11 cellular contexts compared by ENCODE assay signal in genomic region chr7:50962281-50962883, GRCh38.
DNase-seq lines count a peak whose midpoint lies in the region; ATAC-seq and TF ChIP-seq lines count a peak whose summit lies in the region.
"Had no signal": no experiment of that assay in that cellular context is flagged by ENCODE, and none has a peak within 500 bp of the region (broad histone marks: within the 10 kb centered on the region; RNA-seq: fewer than 3 reads in every experiment).

No MANE protein-coding gene starts in this region.

- H3K27me3 Mint-ChIP-seq in activated CD4-positive, alpha-beta T cell treated with anti-CD3 and anti-CD28 coated beads, Interleukin-2, amount 10 ng/mL, durations not matched to agents 7 days and 5 days = no peaks in the 10 kb centered on the region

- H3K36me3 Mint-ChIP-seq in activated CD4-positive, alpha-beta T cell treated with anti-CD3 and anti-CD28 coated beads, Interleukin-2, amount 10 ng/mL, durations not matched to agents 7 days and 5 days (ENCODE audit: low read depth) = no peaks in the 10 kb centered on the region

- POLR2A ChIA-PET in HCT116 (lab: Charles Lee) (no interaction called here), RWPE1 (lab: Yijun Ruan, JAX; ENCODE audit: low non-redundant PET) (no interaction called here)
- POLR2A ChIA-PET in activated CD4-positive, alpha-beta T cell treated with anti-CD3 and anti-CD28 coated beads, Interleukin-2, amount 10 ng/mL, durations not matched to agents 7 days and 5 days (lab: Charles Lee) = no interaction called here

- H3K4me3 ChIP-seq in HCT116 (replicated peaks in 1 of 2; ENCODE audit: low read depth in 1 of 2, low read length in 2 of 2) (peak overlapping the region; percentile 3 to 42; a peak in 2 of 4 replicates), trophoblast cell (ENCODE audit: low read depth, low read length) (no peak overlapping the region), aorta (ENCODE audit: low read length in 2 of 2) (no peak overlapping the region)

- H3K4me2 ChIP-seq in HCT116 (ENCODE audit: low read length) = peak overlapping the region; percentile 75
- no peak overlapping the region for H3K4me2 ChIP-seq in trophoblast cell (ENCODE audit: low read length)

- no peak overlapping the region for H2BK120ac ChIP-seq in trophoblast cell (ENCODE audit: insufficient read depth, low read length, poor library complexity)

- intact Hi-C loops in HCT116 (cut with micrococcal nuclease) (no loop called here), aorta (cut with DNase I) (no loop called here)

- no peaks in the 10 kb centered on the region for H4K20me1 ChIP-seq in HCT116 (ENCODE audit: insufficient read depth)

- no peak overlapping the region for H2AK5ac ChIP-seq in trophoblast cell (ENCODE audit: low read length)

- H2BK5ac ChIP-seq in trophoblast cell (ENCODE audit: low read depth, low read length, poor library complexity) = peak overlapping the region; percentile 15

- RAD21 ChIA-PET in HCT116 (lab: Charles Lee; ENCODE audit: low non-redundant PET in 1 of 2, low total read pairs in 2 of 2, uncharacterized antibody in 2 of 2, unreplicated experiment in 2 of 2) = no interaction called here

- TF ChIP-seq CTCF in HCT116 (IDR thresholded peaks at IDR 0.05 in 2 of 3, conservative IDR thresholded peaks at IDR 0.05 in 1 of 3; ENCODE audit: borderline replicate concordance in 1 of 3, insufficient read depth in 1 of 3, low read depth in 2 of 3, low read length in 2 of 3) (no peak), RWPE1 (conservative IDR thresholded peaks at IDR 0.05; ENCODE audit: low read depth) (no peak)

- H3K36me3 ChIP-seq in HCT116 (ENCODE audit: control insufficient read depth in 1 of 2, insufficient read depth in 2 of 2, low read length in 2 of 2) (no peaks in the 10 kb centered on the region), trophoblast cell (ENCODE audit: control insufficient read depth in 1 of 2, insufficient read depth in 2 of 2, low read length in 2 of 2) (no peaks in the 10 kb centered on the region), aorta (ENCODE audit: control insufficient read depth in 1 of 2, insufficient read depth in 2 of 2, low read length in 1 of 2) (no peaks in the 10 kb centered on the region)

- peaks cover 2% of the 10 kb centered on the region for H3K79me1 ChIP-seq in trophoblast cell (ENCODE audit: low read length)

- H3K27me3 ChIP-seq in HCT116 (ENCODE audit: insufficient read depth, low read length) = no peaks in the 10 kb centered on the region
- no peaks in the 10 kb centered on the region for H3K27me3 ChIP-seq in trophoblast cell (ENCODE audit: insufficient read depth, low read length)
- no peaks in the 10 kb centered on the region for H3K27me3 ChIP-seq in aorta (ENCODE audit: control insufficient read depth in 1 of 2, insufficient read depth in 2 of 2, low read length in 1 of 2)

- no TSS peak for BruUV-seq in HCT116 (replicated peaks; lab: Mats Ljungman, UMichigan)

- H3K9ac ChIP-seq in HCT116 (ENCODE audit: low read length) = no peak overlapping the region
- no peak overlapping the region for H3K9ac ChIP-seq in trophoblast cell (ENCODE audit: low read length)

- H3K4ac ChIP-seq in trophoblast cell (ENCODE audit: low read depth, low read length) = no peak overlapping the region

- H3K4me3 Mint-ChIP-seq in activated CD4-positive, alpha-beta T cell treated with anti-CD3 and anti-CD28 coated beads, Interleukin-2, amount 10 ng/mL, durations not matched to agents 7 days and 5 days = no peak overlapping the region
- H3K4me3 Mint-ChIP-seq: IgD-negative memory B cell had no signal

- H2AFZ ChIP-seq in HCT116 (ENCODE audit: low read depth, low read length, poor library complexity, severe bottlenecking) (peak overlapping the region; percentile 87), trophoblast cell (ENCODE audit: insufficient read depth, low read length, poor library complexity) (no peak overlapping the region)

- no peak overlapping the region for H2BK12ac ChIP-seq in trophoblast cell (ENCODE audit: low read length)

- H3K9me3 ChIP-seq in HCT116 (ENCODE audit: control insufficient read depth in 1 of 2, insufficient read depth in 1 of 2, low read depth in 1 of 2, low read length in 2 of 2) = no peaks in the 10 kb centered on the region
- peaks cover 1% of the 10 kb centered on the region for H3K9me3 ChIP-seq in trophoblast cell (ENCODE audit: insufficient read depth, low read depth, low read length)
- no peaks in the 10 kb centered on the region for H3K9me3 ChIP-seq in aorta (ENCODE audit: control insufficient read depth, low read length)

- H3K4me1 Mint-ChIP-seq in activated CD4-positive, alpha-beta T cell treated with anti-CD3 and anti-CD28 coated beads, Interleukin-2, amount 10 ng/mL, durations not matched to agents 7 days and 5 days = no peaks in the 10 kb centered on the region
- H3K4me1 Mint-ChIP-seq: IgD-negative memory B cell had no signal

- TF ChIP-seq RAD21 in HCT116 (IDR thresholded peaks at IDR 0.05; ENCODE audit: low read depth) = no peak

- peaks cover 24 to 31% of the 10 kb centered on the region in 2 experiments for H3K4me1 ChIP-seq in HCT116 (ENCODE audit: control insufficient read depth in 1 of 2, insufficient read depth in 2 of 2, low read length in 2 of 2)
- no peaks in the 10 kb centered on the region for H3K4me1 ChIP-seq in trophoblast cell (ENCODE audit: control insufficient read depth in 1 of 2, insufficient read depth in 2 of 2, low read length in 2 of 2)
- H3K4me1 ChIP-seq in aorta (ENCODE audit: control insufficient read depth in 1 of 2, insufficient read depth in 2 of 2, low read length in 2 of 2) = no peaks in the 10 kb centered on the region

- H3K14ac ChIP-seq in trophoblast cell (ENCODE audit: low read length) = no peak overlapping the region

- WGBS in trophoblast cell (ENCODE audit: extremely low coverage, insufficient coverage, insufficient read length) = no CpG with 5 or more reads among the region's 10 CpGs
- WGBS in aorta, 2 donors = 86 to 90% methylated on average over 10 of the region's 10 CpGs

- H3K27ac Mint-ChIP-seq in activated CD4-positive, alpha-beta T cell treated with anti-CD3 and anti-CD28 coated beads, Interleukin-2, amount 10 ng/mL, durations not matched to agents 7 days and 5 days = no peak overlapping the region
- H3K27ac Mint-ChIP-seq: IgD-negative memory B cell had no signal

- H3K9me2 ChIP-seq in HCT116 (ENCODE audit: insufficient read depth) = no peaks in the 10 kb centered on the region

- CTCF ChIA-PET in HCT116 (lab: Charles Lee) = no interaction called here
- CTCF ChIA-PET in RWPE1 (lab: Yijun Ruan, JAX) = no interaction called here
- CTCF ChIA-PET in activated CD4-positive, alpha-beta T cell treated with anti-CD3 and anti-CD28 coated beads, Interleukin-2, amount 10 ng/mL, durations not matched to agents 7 days and 5 days (lab: Charles Lee) = no interaction called here

- H4K8ac ChIP-seq in trophoblast cell (ENCODE audit: low read depth, low read length) = no peak overlapping the region

- H3K9me3 Mint-ChIP-seq in activated CD4-positive, alpha-beta T cell treated with anti-CD3 and anti-CD28 coated beads, Interleukin-2, amount 10 ng/mL, durations not matched to agents 7 days and 5 days = no peaks in the 10 kb centered on the region

- H3K79me2 ChIP-seq in HCT116 (ENCODE audit: insufficient read depth, low read length) = no peaks in the 10 kb centered on the region
- no peaks in the 10 kb centered on the region for H3K79me2 ChIP-seq in trophoblast cell (ENCODE audit: control insufficient read depth, insufficient read depth, low read length, poor library complexity)

- H3K27ac ChIP-seq in HCT116 (ENCODE audit: low read depth, low read length) (peak overlapping the region; percentile 59), RWPE1 (peak overlapping the region; percentile 62), trophoblast cell (ENCODE audit: low read depth, low read length) (no peak overlapping the region), aorta (ENCODE audit: low read depth in 1 of 2, low read length in 2 of 2) (no peak overlapping the region)

- no peak overlapping the region for H4K91ac ChIP-seq in trophoblast cell (ENCODE audit: low read depth, low read length)

- no peak overlapping the region for H3K18ac ChIP-seq in trophoblast cell (ENCODE audit: low read length)

- DNase-seq in DMS79 treated with DMSO at 0.1 percent for 48 hours (lab: John Stamatoyannopoulos, UW) (peak; percentile 29), DMS79 (lab: John Stamatoyannopoulos, UW) (no peak), HCT116 (ENCODE audit: low read depth, low spot score) (no peak), RWPE1 (ENCODE audit: low spot score) (peak; percentile 12), trophoblast cell (no peak), aorta (no peak)
- DNase-seq in activated CD4-positive, alpha-beta T cell treated with anti-CD3 and anti-CD28 coated beads, Interleukin-2, amount 10 ng/mL, durations not matched to agents 7 days and 5 days = no peak
- DNase-seq: activated CD4-positive, CD25-positive, alpha-beta regulatory T cell treated with anti-CD3 and anti-CD28 coated beads, Interleukin-2, amount 50 U/mL, for 72 hours; hippocampal formation had no signal

- peak; percentile 67 for ATAC-seq in HCT116
- ATAC-seq in aorta (ENCODE audit: low FRiP score) = no peak
- no peak for ATAC-seq in HG02870 (IDR thresholded peaks at IDR 0.05; ENCODE audit: unreplicated experiment)

- TF ChIP-seq POLR2A in HCT116 (IDR thresholded peaks at IDR 0.05; ENCODE audit: borderline replicate concordance, extremely low read depth, insufficient read depth, insufficient read length) = no peak

- H3K23ac ChIP-seq in trophoblast cell (ENCODE audit: low read length) = no peak overlapping the region

- no peak overlapping the region for H4K12ac ChIP-seq in trophoblast cell (ENCODE audit: low read depth, low read length)

TF ChIP-seq in HCT116, 20 proteins besides CTCF, POLR2A, EP300 and RAD21:
- TF ChIP-seq POLR2AphosphoS5 (IDR thresholded peaks at IDR 0.05; ENCODE audit: low read depth, low read length) (no peak), SIN3A (IDR thresholded peaks at IDR 0.05; ENCODE audit: low read depth) (no peak)

Comparison
In these comparisons a context has a peak if more than half of its experiments do, and no peak if none do; other contexts are left out.
1. DNase-seq: peak in DMS79 treated with DMSO at 0.1 percent for 48 hours (single experiment) and RWPE1 (single experiment); none in DMS79 (single experiment), HCT116 (single experiment), trophoblast cell (0 of 2), aorta (0 of 2) and activated CD4-positive, alpha-beta T cell treated with anti-CD3 and anti-CD28 coated beads, Interleukin-2, amount 10 ng/mL, durations not matched to agents 7 days and 5 days (single experiment).
2. H3K27ac ChIP-seq: peak in HCT116 (single experiment) and RWPE1 (single experiment); none in trophoblast cell (single experiment) and aorta (0 of 2).
3. H3K4me3 ChIP-seq: peak in HCT116 (2 of 2); none in trophoblast cell (single experiment) and aorta (0 of 2).